ENCODE assay signal across 16 cellular contexts in genomic region chr6:5115168-5115567, GRCh38. TPM values are rescaled to one million over a fixed set of nuclear protein-coding genes. Genes with fewer than 3 reads are reported as not detected.
DNase-seq lines count a peak whose midpoint lies in the region; ATAC-seq, FAIRE-seq and TF ChIP-seq lines count a peak whose summit lies in the region.
"Had no signal": no experiment of that assay in that cellular context is flagged by ENCODE, and none has a peak within 500 bp of the region (broad histone marks: within the 10 kb centered on the region; RNA-seq: fewer than 3 reads in every experiment).

No MANE protein-coding gene starts in this region.

- H3K4me1 Mint-ChIP-seq in endodermal cell: no peaks in the 10 kb centered on the region
- H3K4me1 Mint-ChIP-seq: memory B cell had no signal

- peak in 1 of 2 experiments; percentile 75; a peak in 2 of 4 replicates for TF ChIP-seq EP300 in HepG2 (IDR thresholded peaks at IDR 0.05; ENCODE audit: low read depth in 2 of 2, low read length in 2 of 2)
- TF ChIP-seq EP300 in HepG2 (CRISPR knock-in tag; IDR thresholded peaks at IDR 0.05; ENCODE audit: borderline replicate concordance): peak; percentile 58; the same call in 1 of the 2 replicates

- H2AFZ ChIP-seq in HepG2 (ENCODE audit: low read length): no peak overlapping the region
- H2AFZ ChIP-seq: parathyroid adenoma, PC-9 had no signal

- WGBS in endodermal cell (ENCODE audit: insufficient coverage in 1 of 2, insufficient read length in 1 of 2), 2 experiments: 93 to 100% methylated on average over 5 to 10 of the region's 10 CpGs
- WGBS in HepG2 (ENCODE audit: low lambda C conversion rate): 25% methylated on average over 10 of the region's 10 CpGs

- TF ChIP-seq CTCF in AG09309 (IDR thresholded peaks at IDR 0.05; ENCODE audit: control insufficient read depth, insufficient read depth, low read depth, low read length, missing control alignments) (peak; percentile 64), endodermal cell (conservative IDR thresholded peaks at IDR 0.05) (peak; percentile 42), HepG2 (CRISPR knock-in tag; IDR thresholded peaks at IDR 0.05) (peak; percentile 88)

- no peaks in the 10 kb centered on the region for H3K27me3 Mint-ChIP-seq in endodermal cell (ENCODE audit: insufficient read depth)
- H3K27me3 Mint-ChIP-seq: activated naive CD8-positive, alpha-beta T cell; memory B cell; stimulated activated naive B cell treated with anti-CD40 and anti-IgM and Interleukin-4, amounts not matched to agents 10 μg/mL and 1 μg/mL and 100 μg/mL, for 72 hours had no signal

- peaks cover 2% of the 10 kb centered on the region for H3K36me3 Mint-ChIP-seq in endodermal cell (ENCODE audit: low read depth)

- H3K27me3 ChIP-seq in endodermal cell (ENCODE audit: control insufficient read depth, insufficient read depth, low read length, poor library complexity, severe bottlenecking) (no peaks in the 10 kb centered on the region), HepG2 (ENCODE audit: control insufficient read depth in 1 of 2, insufficient read depth in 2 of 2, low read length in 2 of 2) (no peaks in the 10 kb centered on the region)

- H4K20me1 ChIP-seq in HepG2 (ENCODE audit: insufficient read depth, low read length): no peaks in the 10 kb centered on the region

- H3K4me1 ChIP-seq in endodermal cell (ENCODE audit: control insufficient read depth, insufficient read depth, low read length): no peaks in the 10 kb centered on the region
- H3K4me1 ChIP-seq in HepG2 (ENCODE audit: insufficient read depth, low read length): peaks cover 39% of the 10 kb centered on the region
- H3K4me1 ChIP-seq: parathyroid adenoma had no signal

- BruUV-seq in HepG2 (replicated peaks; lab: Mats Ljungman, UMichigan): no TSS peak

- CTCF ChIA-PET in HepG2 (lab: Yijun Ruan, JAX; ENCODE audit: low intra/inter-chr PET ratio, low total read pairs): interaction anchor here (1.5 to 3.4 kb wide), 2 partner anchors 29 to 57 kb away, joined by 4 to 56 read pairs; no protein-coding TSS in a partner anchor

- intact Hi-C loops in HepG2 (cut with micrococcal nuclease; ENCODE audit: unreplicated experiment): loop anchor here (1.0 to 5.0 kb wide), 3 partner anchors 20 to 58 kb away; no protein-coding TSS in a partner anchor

- peak; percentile 50 for FAIRE-seq in HepG2 (lab: Jason Lieb, UNC)

- H3K9ac ChIP-seq in endodermal cell (ENCODE audit: extremely low read depth, low read length, poor library complexity, severe bottlenecking): no peak overlapping the region
- H3K9ac ChIP-seq in HepG2 (ENCODE audit: insufficient read depth, low read depth, low read length): no peak overlapping the region
- H3K9ac ChIP-seq: parathyroid adenoma had no signal

- H3K9me3 Mint-ChIP-seq in endodermal cell: peaks cover 2% of the 10 kb centered on the region
- H3K9me3 Mint-ChIP-seq: memory B cell; stimulated activated naive B cell treated with anti-CD40 and anti-IgM and Interleukin-4, amounts not matched to agents 10 μg/mL and 1 μg/mL and 100 μg/mL, for 72 hours had no signal

- H3K27ac ChIP-seq in endodermal cell (ENCODE audit: low read depth, low read length) (no peak overlapping the region), HepG2 (ENCODE audit: extremely low read length, insufficient read depth, low read length) (peak overlapping the region; percentile 10)
- H3K27ac ChIP-seq: parathyroid adenoma, PC-9 had no signal

- ATAC-seq in HepG2: peak; percentile 94
- ATAC-seq in HG02981 (IDR thresholded peaks at IDR 0.05; ENCODE audit: unreplicated experiment): no peak
- ATAC-seq: stimulated activated naive B cell treated with anti-CD40 and anti-IgM and Interleukin-4, amounts not matched to agents 10 μg/mL and 1 μg/mL and 100 μg/mL, for 72 hours had no signal

- no peaks in the 10 kb centered on the region for H3K79me2 ChIP-seq in HepG2 (ENCODE audit: insufficient read depth, low read length)
- H3K79me2 ChIP-seq: parathyroid adenoma had no signal

- DNase-seq in AG09309 (ENCODE audit: low read depth): no peak
- DNase-seq in NCI-H510A (lab: John Stamatoyannopoulos, UW): peak; percentile 49
- DNase-seq in endodermal cell: no peak
- DNase-seq in HepG2 (ENCODE audit: low spot score): peak; percentile 91
- no peak for DNase-seq in C1 segment of cervical spinal cord (lab: John Stamatoyannopoulos, UW)
- DNase-seq in activated CD4-positive, CD25-positive, alpha-beta regulatory T cell treated with anti-CD3 and anti-CD28 coated beads, Interleukin-2, amount 50 U/mL, for 72 hours: no peak
- DNase-seq in activated CD4-positive, alpha-beta T cell treated with anti-CD3 and anti-CD28 coated beads, Interleukin-2, amount 50 U/mL, for 1 hour: no peak
- DNase-seq: Karpas-422; PC-9; stimulated activated naive B cell treated with anti-CD40 and anti-IgM and Interleukin-4, amounts not matched to agents 10 μg/mL and 1 μg/mL and 100 μg/mL, for 72 hours; T-helper 9 cell had no signal

- peak overlapping the region; percentile 18; the same call in 1 of the 2 replicates for H3K4me2 ChIP-seq in HepG2 (ENCODE audit: low read depth, low read length)
- H3K4me2 ChIP-seq: PC-9 had no signal

- no peak for TF ChIP-seq POLR2A in HepG2 (IDR thresholded peaks at IDR 0.05; ENCODE audit: insufficient read depth in 1 of 2, low read depth in 2 of 2, low read length in 2 of 2)

- no peak overlapping the region for H3K4me3 ChIP-seq in AG09309 (ENCODE audit: control insufficient read depth, low read depth, low read length)
- H3K4me3 ChIP-seq in endodermal cell (ENCODE audit: low read length): no peak overlapping the region
- H3K4me3 ChIP-seq in HepG2 (replicated peaks in 1 of 3; ENCODE audit: insufficient read depth in 1 of 3, low read depth in 2 of 3, low read length in 3 of 3): no peak overlapping the region
- H3K4me3 ChIP-seq: PC-9 had no signal

- H3K36me3 ChIP-seq in endodermal cell (ENCODE audit: control insufficient read depth, insufficient read depth, low read length): no peaks in the 10 kb centered on the region
- H3K36me3 ChIP-seq in HepG2 (replicated peaks in 1 of 2; ENCODE audit: control insufficient read depth in 1 of 2, insufficient read depth in 2 of 2, low read length in 2 of 2): peaks cover 9 to 18% of the 10 kb centered on the region in 2 experiments; a peak in 3 of 5 replicates

- POLR2A ChIA-PET in HepG2 (lab: Yijun Ruan, JAX): interaction anchor here (0.6 to 1.8 kb wide), 6 partner anchors 10 to 146 kb away, joined by 3 to 12 read pairs (median 5); partner anchors contain the start of genes FARS2 and LYRM4

- no peak overlapping the region for H3K27ac Mint-ChIP-seq in endodermal cell
- H3K27ac Mint-ChIP-seq: activated naive CD8-positive, alpha-beta T cell; stimulated activated naive B cell treated with anti-CD40 and anti-IgM and Interleukin-4, amounts not matched to agents 10 μg/mL and 1 μg/mL and 100 μg/mL, for 72 hours had no signal

- in situ Hi-C loops in HepG2 (cut with HindIII; ENCODE audit: extremely low pct_ligation_motif_present, low pct_unique_long_range_greater_than_20kb): loop anchor here (5.0 kb wide), 1 partner anchor 58 kb away; no protein-coding TSS in a partner anchor

- no peak overlapping the region for H3K4me3 Mint-ChIP-seq in endodermal cell
- H3K4me3 Mint-ChIP-seq: activated naive CD8-positive, alpha-beta T cell; CD14-positive monocyte; memory B cell; stimulated activated naive B cell treated with anti-CD40 and anti-IgM and Interleukin-4, amounts not matched to agents 10 μg/mL and 1 μg/mL and 100 μg/mL, for 72 hours had no signal

- TF ChIP-seq RAD21 in HepG2 (CRISPR knock-in tag; IDR thresholded peaks at IDR 0.05): peak; percentile 88

- H3K9me3 ChIP-seq in endodermal cell (ENCODE audit: control insufficient read depth, low read length) (no peaks in the 10 kb centered on the region), HepG2 (ENCODE audit: low read length) (no peaks in the 10 kb centered on the region)

TF ChIP-seq in HepG2, 621 proteins besides CTCF, POLR2A, EP300 and RAD21 (continues in another document):
- 0 out of 2 replicates have a peak, but pooled peaks have one; percentile 22 for TF ChIP-seq ZNF605 (CRISPR knock-in tag; IDR thresholded peaks at IDR 0.05)
- TF ChIP-seq THAP11 (CRISPR knock-in tag; IDR thresholded peaks at IDR 0.05): 0 out of 2 replicates have a peak, but pooled peaks have one; percentile 28
- TF ChIP-seq ZNF501 (CRISPR knock-in tag; IDR thresholded peaks at IDR 0.05): peak; percentile 63; the same call in 1 of the 2 replicates

RNA-seq across cellular contexts. Expression of gene PPP1R3G, which starts 30.0 kb away (rescaled TPM):
- total RNA-seq in endodermal cell (not detected), HepG2 (2016; rRNA removed; fragmentation: Illumina TruSeq; extraction: Trizol) (0.56 and 1.2 TPM in 2 replicates)
- polyA plus RNA-seq in endodermal cell (2013, experiment 1 of 2): 0.18 TPM
- polyA plus RNA-seq in endodermal cell (2013, experiment 2 of 2): 0.17 TPM
- 0.18 and 0.20 TPM in 2 replicates for total RNA-seq in HepG2 (2016; cell fraction: cytosol; rRNA removed; fragmentation: Illumina TruSeq; extraction: Trizol; ENCODE audit: low read depth)
- 0.61 and 1.0 TPM in 2 replicates for total RNA-seq in HepG2 (2016; cell fraction: insoluble cytoplasmic fraction; rRNA removed; fragmentation: Illumina TruSeq; extraction: Trizol)
- total RNA-seq in HepG2 (2016; cell fraction: membrane; rRNA removed; fragmentation: Illumina TruSeq; extraction: Trizol): 0.52 and 0.74 TPM in 2 replicates
- total RNA-seq in HepG2 (2016; cell fraction: nucleus; rRNA removed; fragmentation: Illumina TruSeq; extraction: Trizol): 0.88 and 1.0 TPM in 2 replicates
- 1.3 and 1.8 TPM in 2 replicates for polyA plus RNA-seq in HepG2 (2011; rRNA removed)
- 1.5 and 1.9 TPM in 2 replicates for polyA plus RNA-seq in HepG2 (2011; cell fraction: cytosol; rRNA removed)
- 3.4 and 3.6 TPM in 2 replicates for polyA plus RNA-seq in HepG2 (2011; cell fraction: nucleus; rRNA removed)
- polyA plus RNA-seq in HepG2 (2012): 2.0 and 2.2 TPM in 2 replicates
- polyA plus RNA-seq in HepG2 (2016; cell fraction: cytosol; fragmentation: Illumina TruSeq; extraction: Trizol; ENCODE audit: low read depth): 0.11 TPM in 2 replicates
- 0.44 and 0.60 TPM in 2 replicates for polyA plus RNA-seq in HepG2 (2016; cell fraction: insoluble cytoplasmic fraction; fragmentation: Illumina TruSeq; extraction: Trizol; ENCODE audit: low read depth)
- polyA plus RNA-seq in HepG2 (2016; cell fraction: membrane; fragmentation: Illumina TruSeq; extraction: Trizol; ENCODE audit: low read depth): 0.29 and 0.52 TPM in 2 replicates
- 0.61 and 0.77 TPM in 2 replicates for polyA plus RNA-seq in HepG2 (2016; cell fraction: nucleus; fragmentation: Illumina TruSeq; extraction: Trizol; ENCODE audit: insufficient read depth, low read depth)
- 0.14 and 3.0 TPM in 2 replicates for polyA minus RNA-seq in HepG2 (2011; rRNA and poly(A)+ RNA removed; ENCODE audit: low replicate concordance)
- 2.1 and 2.3 TPM in 2 replicates for polyA minus RNA-seq in HepG2 (2011; cell fraction: cytosol; rRNA and poly(A)+ RNA removed)
- 4.5 and 4.8 TPM in 2 replicates for polyA minus RNA-seq in HepG2 (2011; cell fraction: nucleus; rRNA and poly(A)+ RNA removed)

Comparison
In these comparisons a context has a peak if more than half of its experiments do, and no peak if none do; other contexts are left out.
1. DNase-seq: peak in NCI-H510A (single experiment) and HepG2 (single experiment); none in AG09309 (single experiment), endodermal cell (single experiment), C1 segment of cervical spinal cord (0 of 14), activated CD4-positive, CD25-positive, alpha-beta regulatory T cell treated with anti-CD3 and anti-CD28 coated beads, Interleukin-2, amount 50 U/mL, for 72 hours (single experiment) and activated CD4-positive, alpha-beta T cell treated with anti-CD3 and anti-CD28 coated beads, Interleukin-2, amount 50 U/mL, for 1 hour (single experiment).
2. Peak in every context shown above with its lines, with median percentiles within 50 percentile points of each other: CTCF ChIP-seq.